In the genomic region with DNA sequence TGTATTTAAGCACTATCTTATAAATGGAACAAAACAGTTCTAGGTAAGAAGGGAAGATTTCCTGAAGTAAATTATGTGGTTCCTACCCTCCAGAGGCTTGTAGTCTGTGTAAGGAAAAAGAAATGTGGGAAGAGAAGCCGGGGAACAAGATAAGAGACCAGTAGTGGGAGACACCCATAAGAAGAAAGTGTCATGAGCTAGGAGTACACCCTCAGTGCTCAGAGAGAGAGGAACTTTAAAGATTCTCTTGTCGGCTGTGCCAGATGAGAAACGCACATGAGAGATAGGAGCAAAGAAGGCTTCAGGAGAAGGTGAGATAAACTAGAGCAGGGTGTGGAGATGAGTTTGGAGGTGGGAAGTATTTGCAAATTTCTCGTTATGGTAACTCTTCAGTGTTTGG, we compare ENCODE assay signal across 18 cellular contexts.
"Had no signal": no experiment of that assay in that cellular context is flagged by ENCODE, and none has a peak within 500 bp of the region (broad histone marks: within the 10 kb centered on the region; RNA-seq: fewer than 3 reads in every experiment).

No MANE protein-coding gene starts in this region.

- H3K27me3 Mint-ChIP-seq: natural killer cell treated with Interleukin-12 subunit alpha and Interleukin-12 subunit beta and Interleukin-15 and Interleukin-18, amount 100 ng/mL, for 72 hours; stimulated activated memory B cell treated with anti-CD40 and anti-IgM and Interleukin-4, amounts not matched to agents 10 μg/mL and 1 μg/mL and 100 μg/mL, for 72 hours; stimulated activated naive CD8-positive, alpha-beta T cell treated with anti-CD3 and anti-CD28 coated beads, Interleukin-15, Interleukin-2, amounts not matched to agents 100 ng/mL and 50 ng/mL, for 24 hours had no signal

- ATAC-seq: heart left ventricle; left colon; left ventricle myocardium superior; natural killer cell treated with Interleukin-12 subunit alpha and Interleukin-12 subunit beta and Interleukin-15 and Interleukin-18, amount 100 ng/mL, for 72 hours; psoas muscle; right lobe of liver; stimulated activated memory B cell treated with anti-CD40 and anti-IgM and Interleukin-4, amounts not matched to agents 10 μg/mL and 1 μg/mL and 100 μg/mL, for 72 hours had no signal

- DNase-seq: heart left ventricle; hippocampal formation; left colon; left ventricle myocardium superior; mesenchymal stem cell; midbrain; psoas muscle; retina; right lobe of liver; stimulated activated CD4-positive, alpha-beta T cell treated with anti-CD3 and anti-CD28 coated beads, Interleukin-15, amount 100 ng/mL, for 24 hours; stimulated activated CD4-positive, alpha-beta T cell treated with anti-CD3 and anti-CD28 coated beads, Interleukin-1b, Interleukin-23, amount 100 ng/mL, for 48 hours; stimulated activated CD4-positive, alpha-beta T cell treated with anti-CD3 and anti-CD28 coated beads, Interleukin-4, amount 100 ng/mL, for 24 hours; tibial artery; upper lobe of left lung; uterus had no signal

- H3K4me3 Mint-ChIP-seq: natural killer cell treated with Interleukin-12 subunit alpha and Interleukin-12 subunit beta and Interleukin-15 and Interleukin-18, amount 100 ng/mL, for 72 hours; stimulated activated memory B cell treated with anti-CD40 and anti-IgM and Interleukin-4, amounts not matched to agents 10 μg/mL and 1 μg/mL and 100 μg/mL, for 72 hours; stimulated activated naive CD8-positive, alpha-beta T cell treated with anti-CD3 and anti-CD28 coated beads, Interleukin-15, Interleukin-2, amounts not matched to agents 100 ng/mL and 50 ng/mL, for 24 hours had no signal

- H3K9me3 Mint-ChIP-seq: natural killer cell treated with Interleukin-12 subunit alpha and Interleukin-12 subunit beta and Interleukin-15 and Interleukin-18, amount 100 ng/mL, for 72 hours; stimulated activated memory B cell treated with anti-CD40 and anti-IgM and Interleukin-4, amounts not matched to agents 10 μg/mL and 1 μg/mL and 100 μg/mL, for 72 hours; stimulated activated naive CD8-positive, alpha-beta T cell treated with anti-CD3 and anti-CD28 coated beads, Interleukin-15, Interleukin-2, amounts not matched to agents 100 ng/mL and 50 ng/mL, for 24 hours had no signal

- H3K27ac Mint-ChIP-seq: natural killer cell treated with Interleukin-12 subunit alpha and Interleukin-12 subunit beta and Interleukin-15 and Interleukin-18, amount 100 ng/mL, for 72 hours; stimulated activated memory B cell treated with anti-CD40 and anti-IgM and Interleukin-4, amounts not matched to agents 10 μg/mL and 1 μg/mL and 100 μg/mL, for 72 hours; stimulated activated naive CD8-positive, alpha-beta T cell treated with anti-CD3 and anti-CD28 coated beads, Interleukin-15, Interleukin-2, amounts not matched to agents 100 ng/mL and 50 ng/mL, for 24 hours had no signal
